ENCODE assay signal across 9 cellular contexts in genomic region chr17:77741109-77741508, GRCh38.
DNase-seq lines count a peak whose midpoint lies in the region; ATAC-seq and TF ChIP-seq lines count a peak whose summit lies in the region.
"Had no signal": no experiment of that assay in that cellular context is flagged by ENCODE, and none has a peak within 500 bp of the region (broad histone marks: within the 10 kb centered on the region; RNA-seq: fewer than 3 reads in every experiment).

No MANE protein-coding gene starts in this region.

- H3K27ac Mint-ChIP-seq in activated T-helper 17 cell treated with anti-CD3 and anti-CD28 coated beads, Interleukin-2, amount 50 U/mL, for 72 hours, result no peak overlapping the region

- no peak for DNase-seq in AG04449 (ENCODE audit: low read depth, low spot score)
- DNase-seq in HT1080 (ENCODE audit: low read depth), result peak; percentile 5
- peak; percentile 18 for DNase-seq in activated T-cell treated with anti-CD3 and anti-CD28 coated beads for 48 hours (ENCODE audit: low read depth)
- DNase-seq in iPS-NIHi11 (ENCODE audit: low spot score), result peak; percentile 54
- no peak for DNase-seq in SW 1271 (lab: John Stamatoyannopoulos, UW)
- no peak for DNase-seq in NCI-H1694 treated with DMSO at 0.1 percent for 48 hours (lab: John Stamatoyannopoulos, UW)
- DNase-seq in SKM-1 treated with dmso at 0.1 percent for 144 hours (lab: John Stamatoyannopoulos, UW; ENCODE audit: unreplicated experiment), result no peak

- CTCF ChIA-PET in AG04449 (lab: Yijun Ruan, JAX), result interaction anchor here (1.1 kb wide), 1 partner anchor 8 kb away, joined by 4 read pairs; no protein-coding TSS in a partner anchor

- H3K4me3 Mint-ChIP-seq in activated T-helper 17 cell treated with anti-CD3 and anti-CD28 coated beads, Interleukin-2, amount 50 U/mL, for 72 hours, result no peak overlapping the region

- H3K36me3 Mint-ChIP-seq in activated T-helper 17 cell treated with anti-CD3 and anti-CD28 coated beads, Interleukin-2, amount 50 U/mL, for 72 hours (ENCODE audit: low read depth), result no peaks in the 10 kb centered on the region

- peak; percentile 12 for TF ChIP-seq CTCF in AG04449 (IDR thresholded peaks at IDR 0.05; ENCODE audit: insufficient read depth, low read length, missing control alignments)

- H3K4me3 ChIP-seq in AG04449 (ENCODE audit: low read depth, low read length), result no peak overlapping the region
- H3K4me3 ChIP-seq: SJCRH30 had no signal

- peaks cover 4% of the 10 kb centered on the region for H3K27me3 Mint-ChIP-seq in activated T-helper 17 cell treated with anti-CD3 and anti-CD28 coated beads, Interleukin-2, amount 50 U/mL, for 72 hours

- POLR2A ChIA-PET in AG04449 (lab: Yijun Ruan, JAX), result no interaction called here

- no peaks in the 10 kb centered on the region for H3K4me1 Mint-ChIP-seq in activated T-helper 17 cell treated with anti-CD3 and anti-CD28 coated beads, Interleukin-2, amount 50 U/mL, for 72 hours

- H3K9me3 Mint-ChIP-seq in activated T-helper 17 cell treated with anti-CD3 and anti-CD28 coated beads, Interleukin-2, amount 50 U/mL, for 72 hours, result peaks cover 4% of the 10 kb centered on the region

- ATAC-seq in activated T-helper 17 cell treated with anti-CD3 and anti-CD28 coated beads, Interleukin-2, amount 50 U/mL, for 72 hours (replicated peaks), result no peak

Comparison
In these comparisons a context has a peak if more than half of its experiments do, and no peak if none do; other contexts are left out.
1. DNase-seq: peak in HT1080 (single experiment), activated T-cell treated with anti-CD3 and anti-CD28 coated beads for 48 hours (single experiment) and iPS-NIHi11 (single experiment); none in AG04449 (single experiment), SW 1271 (0 of 2), NCI-H1694 treated with DMSO at 0.1 percent for 48 hours (single experiment) and SKM-1 treated with dmso at 0.1 percent for 144 hours (single experiment).